8 cellular contexts compared by ENCODE assay signal in genomic region chr10:32436215-32436614, GRCh38.
"Had no signal": no experiment of that assay in that cellular context is flagged by ENCODE, and none has a peak within 500 bp of the region (broad histone marks: within the 10 kb centered on the region; RNA-seq: fewer than 3 reads in every experiment).

No MANE protein-coding gene starts in this region.

- H3K4me3 ChIP-seq: GM23338 had no signal

- FAIRE-seq: H1, H54, HepG2 had no signal

- H2AFZ ChIP-seq: GM23338 had no signal

- H3K27ac Mint-ChIP-seq: GM23338, H9, IgD-negative memory B cell had no signal

- H3K4me2 ChIP-seq: GM23338 had no signal

- DNase-seq: H9, HCEC 1CT, KG1 had no signal

- ATAC-seq: GM23338, HepG2 had no signal

- H3K4me3 Mint-ChIP-seq: GM23338, H9, IgD-negative memory B cell had no signal

- H3K4me1 Mint-ChIP-seq: GM23338, H9, IgD-negative memory B cell had no signal
